ENCODE assay signal across 20 cellular contexts in the genomic region with DNA sequence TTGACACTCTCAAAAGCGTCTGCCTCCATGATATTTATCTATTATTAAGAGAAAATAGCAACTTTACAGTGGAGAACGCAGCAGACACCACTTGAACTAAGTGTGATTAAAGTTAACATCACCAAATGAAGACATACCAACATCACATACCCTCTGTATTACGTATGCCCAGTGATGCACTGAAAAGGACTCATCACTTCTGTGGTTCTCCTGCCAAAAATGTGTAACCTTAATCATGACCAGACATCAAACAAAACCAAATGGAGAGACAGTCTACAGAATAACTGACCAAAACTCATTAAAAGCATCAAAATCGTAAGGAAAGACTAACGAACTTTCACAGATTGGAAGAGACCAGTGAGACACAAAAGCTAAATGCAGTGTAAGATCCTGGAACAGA.
DNase-seq lines count a peak whose midpoint lies in the region; ATAC-seq, FAIRE-seq and TF ChIP-seq lines count a peak whose summit lies in the region.
"Had no signal": no experiment of that assay in that cellular context is flagged by ENCODE, and none has a peak within 500 bp of the region (broad histone marks: within the 10 kb centered on the region; RNA-seq: fewer than 3 reads in every experiment).

No MANE protein-coding gene starts in this region.

- no peak overlapping the region for H3K23ac ChIP-seq in H1 (ENCODE audit: insufficient read length)

- no peak for TF ChIP-seq RAD21 in H1 (IDR thresholded peaks at IDR 0.05 in 1 of 2, conservative IDR thresholded peaks at IDR 0.05 in 1 of 2; ENCODE audit: low read depth in 2 of 2, low read length in 2 of 2)

- H2BK5ac ChIP-seq in H1 (ENCODE audit: low read depth, low read length): no peak overlapping the region

- no peak overlapping the region for H2BK12ac ChIP-seq in H1 (ENCODE audit: low read depth, low read length)

- no peaks in the 10 kb centered on the region for H3K79me2 ChIP-seq in H1 (ENCODE audit: control insufficient read depth in 1 of 2, insufficient read depth in 2 of 2, low read length in 2 of 2)
- no peaks in the 10 kb centered on the region for H3K79me2 ChIP-seq in GM23338 (replicated peaks; ENCODE audit: insufficient read depth)

- DNase-seq in EH (ENCODE audit: low read depth) (peak; percentile 90), M059J (ENCODE audit: low read depth) (peak; percentile 78), H1 (ENCODE audit: low read depth in 1 of 2, low spot score in 2 of 2) (no peak), psoas muscle (no peak), GM23338 (ENCODE audit: low spot score) (no peak)
- DNase-seq: activated CD4-positive, alpha-beta T cell treated with anti-CD3 and anti-CD28 coated beads for 1 hour; activated naive CD8-positive, alpha-beta T cell treated with anti-CD3 and anti-CD28 coated beads, Interleukin-2, amount 10 ng/mL, durations not matched to agents 7 days and 5 days; AML-193; COR-L47; dermis blood vessel endothelial cell; H9; left lung; midbrain had no signal

- peaks cover 4% of the 10 kb centered on the region; the same call in 1 of the 3 replicates for H3K36me3 Mint-ChIP-seq in GM23338 (ENCODE audit: low read depth)
- H3K36me3 Mint-ChIP-seq: activated naive CD8-positive, alpha-beta T cell treated with anti-CD3 and anti-CD28 coated beads, Interleukin-2, amount 10 ng/mL, durations not matched to agents 7 days and 5 days had no signal

- no peak overlapping the region for H2BK15ac ChIP-seq in H1 (ENCODE audit: low read length)

- H3K23me2 ChIP-seq in H1 (ENCODE audit: low read depth, low read length): no peaks in the 10 kb centered on the region

- no peak overlapping the region for H2AK5ac ChIP-seq in H1 (ENCODE audit: low read depth, low read length)

- no peak overlapping the region for H3K27ac Mint-ChIP-seq in GM23338
- H3K27ac Mint-ChIP-seq: activated naive CD8-positive, alpha-beta T cell treated with anti-CD3 and anti-CD28 coated beads, Interleukin-2, amount 10 ng/mL, durations not matched to agents 7 days and 5 days; activated T-helper 1 cell treated with anti-CD3 and anti-CD28 coated beads, Interleukin-12 subunit alpha, Interleukin-12 subunit beta, Interleukin-2, Interleukin-4 antibody, amounts not matched to agents 30 ng/mL and 10 ng/mL and 1 ng/mL, durations not matched to agents 14 hours and 24 hours and 36 hours; H9; progenitor cell of endocrine pancreas had no signal

- ATAC-seq in psoas muscle: no peak
- no peak for ATAC-seq in GM18520 (IDR thresholded peaks at IDR 0.05; ENCODE audit: unreplicated experiment)
- no peak for ATAC-seq in GM23338
- no peak for ATAC-seq in GM21576 (IDR thresholded peaks at IDR 0.05; ENCODE audit: unreplicated experiment)
- ATAC-seq in HG02571 (IDR thresholded peaks at IDR 0.05; ENCODE audit: unreplicated experiment): no peak
- ATAC-seq: left lung had no signal

- no peak for TF ChIP-seq CTCF in H1 (IDR thresholded peaks at IDR 0.05; ENCODE audit: control extremely low read depth in 1 of 3, insufficient read depth in 1 of 3, low read depth in 1 of 3, low read length in 3 of 3)
- no peak for TF ChIP-seq CTCF in psoas muscle (IDR thresholded peaks at IDR 0.05)
- TF ChIP-seq CTCF in GM23338 (conservative IDR thresholded peaks at IDR 0.05; ENCODE audit: low read depth in 2 of 2): no peak

- H2BK120ac ChIP-seq in H1 (replicated peaks; ENCODE audit: low read depth, low read length): no peak overlapping the region

- no peaks in the 10 kb centered on the region for H3K79me1 ChIP-seq in H1 (ENCODE audit: low read depth, low read length)

- H3K9me3 ChIP-seq in H1 (ENCODE audit: insufficient read depth in 2 of 2, low read depth in 1 of 2, low read length in 1 of 2): no peaks in the 10 kb centered on the region
- no peaks in the 10 kb centered on the region for H3K9me3 ChIP-seq in psoas muscle
- H3K9me3 ChIP-seq: left lung, suprapubic skin had no signal

- 87% methylated on average over 5 of the region's 5 CpGs; no CpG with 5 or more reads in 1 of the 2 experiments for WGBS in H1 (ENCODE audit: extremely low coverage in 1 of 2, insufficient coverage in 1 of 2, insufficient read length in 1 of 2, insufficient replicate concordance in 2 of 2, low coverage in 1 of 2, low lambda C conversion rate in 2 of 2, missing lambda C conversion rate in 1 of 2), 2 experiments
- WGBS in psoas muscle, 3 donors: 81 to 87% (median 83%) methylated on average over 5 of the region's 5 CpGs

- H4K91ac ChIP-seq in H1 (replicated peaks; ENCODE audit: insufficient read length, low read length): no peak overlapping the region

- no peaks in the 10 kb centered on the region for H3F3A ChIP-seq in GM23338 (replicated peaks; ENCODE audit: low read depth)

- H4K8ac ChIP-seq in H1 (ENCODE audit: extremely low read depth, insufficient read depth, low read length): no peak overlapping the region

- CTCF ChIA-PET in H1 (lab: Charles Lee; ENCODE audit: partially characterized antibody): interaction anchor here (0.9 to 1.1 kb wide), 2 partner anchors 26 to 674 kb away, joined by 3 read pairs; no protein-coding TSS in a partner anchor

- H3K27ac ChIP-seq in H1 (ENCODE audit: low read depth, low read length) (no peak overlapping the region), psoas muscle (peak overlapping the region; percentile 88), GM23338 (ENCODE audit: low read depth) (no peak overlapping the region)
- H3K27ac ChIP-seq: cardiac muscle cell, left lung, suprapubic skin had no signal

- no peak overlapping the region for H4K5ac ChIP-seq in H1 (ENCODE audit: insufficient read length, low read depth, low read length)

- H2AFZ ChIP-seq in H1 (ENCODE audit: low read length) (no peak overlapping the region), GM23338 (no peak overlapping the region)

- peaks cover 8% of the 10 kb centered on the region for H3K27me3 Mint-ChIP-seq in GM23338 (ENCODE audit: insufficient read depth, low read depth, poor library complexity)
- H3K27me3 Mint-ChIP-seq: progenitor cell of endocrine pancreas had no signal

- H3K4ac ChIP-seq in H1 (replicated peaks; ENCODE audit: insufficient read length, low read depth, low read length): no peak overlapping the region

- H3K4me1 Mint-ChIP-seq in GM23338: no peaks in the 10 kb centered on the region
- H3K4me1 Mint-ChIP-seq: H9 had no signal

- H3K4me2 ChIP-seq in H1 (ENCODE audit: insufficient read depth in 1 of 2, low read depth in 2 of 2, low read length in 2 of 2) (no peak overlapping the region), GM23338 (no peak overlapping the region)

- H4K20me1 ChIP-seq in H1 (replicated peaks in 1 of 2; ENCODE audit: control insufficient read depth in 1 of 2, insufficient read depth in 2 of 2, low read length in 2 of 2) (no peaks in the 10 kb centered on the region), GM23338 (replicated peaks; ENCODE audit: insufficient read depth) (no peaks in the 10 kb centered on the region)

- FAIRE-seq in H1 (lab: Jason Lieb, UNC): peak; percentile 52

- H3K4me3 ChIP-seq in H1 (ENCODE audit: extremely low read depth in 1 of 4, insufficient read depth in 2 of 4, low read depth in 3 of 4, low read length in 4 of 4): no peak overlapping the region
- no peak overlapping the region for H3K4me3 ChIP-seq in psoas muscle
- H3K4me3 ChIP-seq in GM23338: no peak overlapping the region
- H3K4me3 ChIP-seq: cardiac muscle cell, left lung, suprapubic skin had no signal

- no peaks in the 10 kb centered on the region for H3K9me2 ChIP-seq in GM23338 (ENCODE audit: insufficient read depth)

- TF ChIP-seq EP300 in H1 (IDR thresholded peaks at IDR 0.05; ENCODE audit: borderline replicate concordance in 1 of 2, low read depth in 2 of 2, low read length in 2 of 2): no peak

- POLR2A ChIA-PET in H1 (lab: Charles Lee; ENCODE audit: partially characterized antibody): no interaction called here

- H3K9me3 Mint-ChIP-seq in GM23338: no peaks in the 10 kb centered on the region
- H3K9me3 Mint-ChIP-seq: activated naive CD8-positive, alpha-beta T cell treated with anti-CD3 and anti-CD28 coated beads, Interleukin-2, amount 10 ng/mL, durations not matched to agents 7 days and 5 days; activated T-helper 1 cell treated with anti-CD3 and anti-CD28 coated beads, Interleukin-12 subunit alpha, Interleukin-12 subunit beta, Interleukin-2, Interleukin-4 antibody, amounts not matched to agents 30 ng/mL and 10 ng/mL and 1 ng/mL, durations not matched to agents 14 hours and 24 hours and 36 hours; H9 had no signal

- no peaks in the 10 kb centered on the region for H3K27me3 ChIP-seq in H1 (replicated peaks in 1 of 4; ENCODE audit: control insufficient read depth in 3 of 4, extremely low read depth in 1 of 4, insufficient read depth in 3 of 4, low read length in 3 of 4)
- H3K27me3 ChIP-seq in psoas muscle (ENCODE audit: insufficient read depth in 3 of 3, low read length in 2 of 3): no peaks in the 10 kb centered on the region
- H3K27me3 ChIP-seq in GM23338 (ENCODE audit: insufficient read depth): no peaks in the 10 kb centered on the region
- H3K27me3 ChIP-seq: cardiac muscle cell, left lung, suprapubic skin had no signal

- intact Hi-C loops in psoas muscle (cut with DNase I): no loop called here

- no peak overlapping the region for H3K4me3 Mint-ChIP-seq in GM23338
- H3K4me3 Mint-ChIP-seq: activated naive CD8-positive, alpha-beta T cell treated with anti-CD3 and anti-CD28 coated beads, Interleukin-2, amount 10 ng/mL, durations not matched to agents 7 days and 5 days; activated T-helper 1 cell treated with anti-CD3 and anti-CD28 coated beads, Interleukin-12 subunit alpha, Interleukin-12 subunit beta, Interleukin-2, Interleukin-4 antibody, amounts not matched to agents 30 ng/mL and 10 ng/mL and 1 ng/mL, durations not matched to agents 14 hours and 24 hours and 36 hours; H9 had no signal

- no peak overlapping the region for H3K56ac ChIP-seq in H1 (replicated peaks; ENCODE audit: insufficient read length, low read depth, low read length)

- H3K36me3 ChIP-seq in H1 (ENCODE audit: control insufficient read depth in 2 of 4, insufficient read depth in 4 of 4, low read length in 3 of 4) (peaks cover 0 to 6% (median 0%) of the 10 kb centered on the region in 4 experiments; a peak in 1 of 8 replicates), psoas muscle (ENCODE audit: insufficient read depth in 1 of 2, low read depth in 1 of 2) (peaks cover 0 to 10% of the 10 kb centered on the region in 2 donors), GM23338 (ENCODE audit: insufficient read depth) (no peaks in the 10 kb centered on the region)
- H3K36me3 ChIP-seq: suprapubic skin had no signal

- no peak overlapping the region for H2BK20ac ChIP-seq in H1 (ENCODE audit: low read length)

- no peak for TF ChIP-seq POLR2A in H1 (IDR thresholded peaks at IDR 0.05; ENCODE audit: control extremely low read depth in 1 of 2, low read depth in 2 of 2, low read length in 2 of 2)

- no peak overlapping the region for H3K18ac ChIP-seq in H1 (ENCODE audit: extremely low read depth, low read length)

- H3K4me1 ChIP-seq in H1 (replicated peaks in 1 of 4; ENCODE audit: control insufficient read depth in 3 of 4, insufficient read depth in 4 of 4, low read length in 3 of 4): no peaks in the 10 kb centered on the region
- peaks cover 19% of the 10 kb centered on the region for H3K4me1 ChIP-seq in psoas muscle
- no peaks in the 10 kb centered on the region for H3K4me1 ChIP-seq in GM23338 (ENCODE audit: insufficient read depth)

- H3K14ac ChIP-seq in H1 (ENCODE audit: insufficient read length): no peak overlapping the region

- no peak overlapping the region for H3K9ac ChIP-seq in H1 (replicated peaks in 1 of 4; ENCODE audit: extremely low read depth in 1 of 4, low read depth in 3 of 4, low read length in 3 of 4)

Comparison
In these comparisons a context has a peak if more than half of its experiments do, and no peak if none do; other contexts are left out.
1. DNase-seq: peak in EH (single experiment) and M059J (single experiment); none in H1 (0 of 2), psoas muscle (0 of 2) and GM23338 (single experiment).